22 cellular contexts compared by ENCODE assay signal in the genomic region with DNA sequence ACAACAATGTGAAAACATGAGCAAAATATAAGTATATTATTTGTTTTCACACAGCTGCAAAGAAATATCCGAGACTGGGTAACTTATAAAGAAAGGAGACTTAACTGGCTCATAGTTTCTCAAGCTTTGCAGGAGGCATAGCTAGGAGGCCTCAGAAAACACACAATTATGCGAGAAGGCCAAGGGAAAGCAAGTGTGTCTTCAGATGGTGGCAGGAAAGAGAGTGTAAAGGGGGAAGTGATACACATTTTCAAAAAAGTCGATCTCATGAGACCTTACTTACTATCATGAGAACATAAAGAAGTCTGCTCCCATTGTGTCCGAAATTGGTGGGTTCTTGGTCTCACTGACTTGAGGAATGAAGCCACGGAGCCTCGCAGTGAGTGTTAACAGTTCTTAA.
"Had no signal": no experiment of that assay in that cellular context is flagged by ENCODE, and none has a peak within 500 bp of the region (broad histone marks: within the 10 kb centered on the region; RNA-seq: fewer than 3 reads in every experiment).

No MANE protein-coding gene starts in this region.

- DNase-seq: cortex of kidney; dorsolateral prefrontal cortex; effector CD8-positive, alpha-beta T cell; glutamatergic neuron; islet precursor cell; mammary epithelial cell; mucosa of descending colon; naive thymus-derived CD8-positive, alpha-beta T cell; sigmoid colon; stimulated activated CD4-positive, alpha-beta T cell treated with anti-CD3 and anti-CD28 coated beads, Interleukin-2, amount 100 ng/mL, for 24 hours; stimulated activated CD4-positive, alpha-beta T cell treated with anti-CD3 and anti-CD28 coated beads, Interleukin-4, amount 100 ng/mL, for 4 hours; stimulated activated naive CD4-positive, alpha-beta T cell; stomach; substantia nigra; transverse colon had no signal

- H3K36me3 ChIP-seq: gastroesophageal sphincter, neutrophil, right atrium auricular region, sigmoid colon, stomach, thoracic aorta, transverse colon had no signal

- ATAC-seq: esophagus mucosa; gastroesophageal sphincter; left lobe of liver; mucosa of descending colon; naive thymus-derived CD8-positive, alpha-beta T cell had no signal

- H3K27me3 ChIP-seq: dorsolateral prefrontal cortex, gastroesophageal sphincter, neutrophil, right atrium auricular region, sigmoid colon, stomach, transverse colon had no signal

- H3K4me3 ChIP-seq: dorsolateral prefrontal cortex, gastroesophageal sphincter, mucosa of descending colon, right atrium auricular region, sigmoid colon, skin epidermis, stomach, thoracic aorta, transverse colon had no signal

- H3K4me3 Mint-ChIP-seq: naive thymus-derived CD8-positive, alpha-beta T cell had no signal

- H3K9me3 Mint-ChIP-seq: naive thymus-derived CD8-positive, alpha-beta T cell had no signal

- H3K9me3 ChIP-seq: gastroesophageal sphincter, mucosa of descending colon, neutrophil, right atrium auricular region, sigmoid colon, stomach, thoracic aorta, transverse colon had no signal

- H3K27ac ChIP-seq: dorsolateral prefrontal cortex, gastroesophageal sphincter, neutrophil, right atrium auricular region, sigmoid colon, skin epidermis, stomach, thoracic aorta, transverse colon had no signal

- H3K4me1 ChIP-seq: gastroesophageal sphincter, right atrium auricular region, sigmoid colon, stomach, transverse colon had no signal

- H3K4me1 Mint-ChIP-seq: naive thymus-derived CD8-positive, alpha-beta T cell had no signal

- H3K27me3 Mint-ChIP-seq: naive thymus-derived CD8-positive, alpha-beta T cell had no signal

- H3K27ac Mint-ChIP-seq: naive thymus-derived CD8-positive, alpha-beta T cell had no signal
